Comparison of ENCODE assay signal across 8 cellular contexts in genomic region chr5:113514263-113514590, GRCh38. TPM values are rescaled to one million over a fixed set of nuclear protein-coding genes. Genes with fewer than 3 reads are reported as not detected.
DNase-seq lines count a peak whose midpoint lies in the region; ATAC-seq and TF ChIP-seq lines count a peak whose summit lies in the region.

No MANE protein-coding gene starts in this region.

- H3K27me3 ChIP-seq in SJSA1 (replicated peaks) (no peaks in the 10 kb centered on the region), fibroblast of lung (ENCODE audit: control insufficient read depth, insufficient read depth, low read length) (no peaks in the 10 kb centered on the region), prostate gland (replicated peaks; ENCODE audit: insufficient read depth) (no peaks in the 10 kb centered on the region)

- H3K4me1 Mint-ChIP-seq in activated T-cell treated with anti-CD3 and anti-CD28 coated beads, Interleukin-2, amount 50 U/mL, for 4 hours (ENCODE audit: low read depth), result peaks cover 32% of the 10 kb centered on the region

- intact Hi-C loops in prostate gland (cut with DNase I), result loop anchor here (5.0 kb wide), 3 partner anchors 137 to 517 kb away; no protein-coding TSS in a partner anchor

- H3K9me3 ChIP-seq in SJSA1 (replicated peaks), result no peaks in the 10 kb centered on the region
- no peaks in the 10 kb centered on the region for H3K9me3 ChIP-seq in fibroblast of lung (ENCODE audit: control insufficient read depth, insufficient read depth, low read depth, low read length)
- no peaks in the 10 kb centered on the region for H3K9me3 ChIP-seq in prostate gland

- peak overlapping the region; percentile 79 for H3K4me3 ChIP-seq in SJSA1
- peak overlapping the region; percentile 63 to 83 (median 73) for H3K4me3 ChIP-seq in fibroblast of lung (replicated peaks in 1 of 4; ENCODE audit: control extremely low read depth in 1 of 4, insufficient read depth in 1 of 4, low read depth in 3 of 4, low read length in 4 of 4)
- peak overlapping the region; percentile 60 to 68 for H3K4me3 ChIP-seq in prostate gland

- H3K27ac ChIP-seq in SJSA1 (peak overlapping the region; percentile 87), fibroblast of lung (ENCODE audit: insufficient read depth, low read length) (peak overlapping the region; percentile 87), prostate gland (peak overlapping the region; percentile 80 to 90)

- H3K36me3 ChIP-seq in SJSA1, result peaks cover 40% of the 10 kb centered on the region
- H3K36me3 ChIP-seq in fibroblast of lung (ENCODE audit: control insufficient read depth, insufficient read depth, low read length), result no peaks in the 10 kb centered on the region
- no peaks in the 10 kb centered on the region for H3K36me3 ChIP-seq in prostate gland

- H3K4me1 ChIP-seq in SJSA1 (replicated peaks) (peaks cover 19% of the 10 kb centered on the region), fibroblast of lung (ENCODE audit: control insufficient read depth, extremely low read depth, insufficient read depth, low read length) (no peaks in the 10 kb centered on the region), prostate gland (replicated peaks) (no peaks in the 10 kb centered on the region)

- peaks cover 11% of the 10 kb centered on the region for H3K27me3 Mint-ChIP-seq in activated T-cell treated with anti-CD3 and anti-CD28 coated beads, Interleukin-2, amount 50 U/mL, for 4 hours (ENCODE audit: low read depth)

- WGBS in prostate gland, result 1% methylated on average over 10 of the region's 10 CpGs

- peak overlapping the region; percentile 93 for H3K4me3 Mint-ChIP-seq in activated T-cell treated with anti-CD3 and anti-CD28 coated beads, Interleukin-2, amount 50 U/mL, for 4 hours

- H4K20me1 ChIP-seq in fibroblast of lung (ENCODE audit: control insufficient read depth, extremely low read depth, insufficient read depth, low read length), result no peaks in the 10 kb centered on the region

- peak overlapping the region; percentile 97 for H3K4me2 ChIP-seq in fibroblast of lung (ENCODE audit: extremely low read depth, insufficient read depth, low read length)

- ATAC-seq in activated T-cell treated with anti-CD3 and anti-CD28 coated beads, Interleukin-2, amount 50 U/mL, for 4 hours, result no peak

- no peaks in the 10 kb centered on the region for H3K9me3 Mint-ChIP-seq in activated T-cell treated with anti-CD3 and anti-CD28 coated beads, Interleukin-2, amount 50 U/mL, for 4 hours

- H2AFZ ChIP-seq in fibroblast of lung (ENCODE audit: low read length), result peak overlapping the region; percentile 67

- TF ChIP-seq POLR2A in prostate gland (IDR thresholded peaks at IDR 0.05), result no peak

- no peak for DNase-seq in activated T-cell treated with anti-CD3 and anti-CD28 coated beads, Interleukin-2, amount 50 U/mL, for 4 hours
- DNase-seq in activated T-cell treated with anti-CD3 and anti-CD28 coated beads, Interleukin-2, amount 50 U/mL, for 48 hours, result no peak
- DNase-seq in SJSA1 (ENCODE audit: low read depth in 1 of 2, low spot score in 2 of 2), result peak in 1 of 2 experiments; percentile 48
- DNase-seq in fibroblast of lung (ENCODE audit: low read depth in 2 of 2), result no peak
- DNase-seq in prostate gland (ENCODE audit: low spot score), result no peak
- DNase-seq in cerebellar cortex (ENCODE audit: low spot score), result no peak
- no peak for DNase-seq in stimulated activated CD4-positive, alpha-beta T cell treated with anti-CD3 and anti-CD28 coated beads, Interleukin-4, amount 100 ng/mL, for 24 hours
- DNase-seq in stimulated activated CD4-positive, alpha-beta T cell treated with anti-CD3 and anti-CD28 coated beads, Interleukin-2, amount 100 ng/mL, for 48 hours, result no peak

- peaks cover 8% of the 10 kb centered on the region for H3K36me3 Mint-ChIP-seq in activated T-cell treated with anti-CD3 and anti-CD28 coated beads, Interleukin-2, amount 50 U/mL, for 4 hours (ENCODE audit: insufficient read depth)

- TF ChIP-seq CTCF in fibroblast of lung (conservative IDR thresholded peaks at IDR 0.05 in 1 of 2, IDR thresholded peaks at IDR 0.05 in 1 of 2; ENCODE audit: low read depth in 1 of 2, low read length in 2 of 2) (no peak), prostate gland (IDR thresholded peaks at IDR 0.05) (no peak)

- peaks cover 9% of the 10 kb centered on the region for H3K79me2 ChIP-seq in fibroblast of lung (ENCODE audit: control insufficient read depth, insufficient read depth, low read length)

- peak overlapping the region; percentile 96 for H3K9ac ChIP-seq in fibroblast of lung (ENCODE audit: insufficient read depth, low read length)

RNA-seq across cellular contexts. Expression of gene YTHDC2, which starts 0.7 kb away (rescaled TPM):
- total RNA-seq in activated T-cell treated with anti-CD3 and anti-CD28 coated beads, Interleukin-2, amount 50 U/mL, for 4 hours, result 10 to 100 TPM; 22.7 to 25.4 (median 23.9) TPM
- 17.4 and 29.4 TPM in 2 replicates for total RNA-seq in SJSA1 (2014; rRNA removed; shearing (Covaris generic))
- total RNA-seq in fibroblast of lung, result 22.6 and 32.7 TPM in 2 replicates
- polyA plus RNA-seq in fibroblast of lung, result 7.3 and 8.3 TPM in 2 replicates
- polyA plus RNA-seq in fibroblast of lung (2012), result 8.0 and 8.3 TPM in 2 replicates
- polyA minus RNA-seq in fibroblast of lung (ENCODE audit: low replicate concordance), result 1.3 and 2.7 TPM in 2 replicates
- 10 to 100 TPM; 17.7 to 32.0 TPM for total RNA-seq in prostate gland

RNA-seq across cellular contexts. Expression of gene MCC, which starts 26.0 kb away (rescaled TPM):
- 1 to 10 TPM; 1.2 to 2.9 (median 2.5) TPM for total RNA-seq in activated T-cell treated with anti-CD3 and anti-CD28 coated beads, Interleukin-2, amount 50 U/mL, for 4 hours
- 22.8 and 31.3 TPM in 2 replicates for total RNA-seq in SJSA1 (2014; rRNA removed; shearing (Covaris generic))
- total RNA-seq in fibroblast of lung (24.7 and 41.3 TPM in 2 replicates), prostate gland (10 to 100 TPM; 41.5 to 54.1 TPM)
- 3.2 and 4.8 TPM in 2 replicates for polyA plus RNA-seq in fibroblast of lung
- 3.9 and 4.6 TPM in 2 replicates for polyA plus RNA-seq in fibroblast of lung (2012)
- polyA minus RNA-seq in fibroblast of lung (ENCODE audit: low replicate concordance), result 7.1 and 13.6 TPM in 2 replicates
